ENCODE assay signal across 10 cellular contexts in the genomic region with DNA sequence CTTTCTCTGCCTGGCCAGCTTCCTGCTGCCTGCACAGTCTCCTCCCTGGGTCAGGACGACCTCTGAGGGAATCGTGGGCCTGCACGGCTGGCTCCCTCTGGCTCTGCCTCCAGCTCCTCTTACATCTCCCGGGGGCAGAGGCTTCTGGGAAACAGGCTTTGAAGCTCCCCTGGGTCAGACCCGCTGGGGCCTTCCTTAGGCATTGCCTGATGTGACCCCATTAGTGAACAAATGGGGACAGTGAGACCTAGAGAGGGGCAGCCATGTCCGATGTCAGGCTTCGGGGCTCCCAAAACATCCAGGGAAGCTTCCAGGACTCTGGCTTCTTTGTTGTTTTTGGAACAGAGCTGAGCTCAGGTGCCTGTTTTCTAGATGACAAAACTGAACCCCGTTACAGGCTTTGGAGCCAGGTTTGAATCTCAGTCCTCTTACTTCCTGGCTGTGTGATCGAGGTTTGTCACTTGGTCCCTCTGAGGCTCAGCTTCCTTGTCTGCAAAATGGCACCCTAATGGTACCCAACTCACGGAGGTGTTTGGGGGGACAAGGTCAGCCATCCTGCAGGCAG.
DNase-seq lines count a peak whose midpoint lies in the region; ATAC-seq and TF ChIP-seq lines count a peak whose summit lies in the region.
"Had no signal": no experiment of that assay in that cellular context is flagged by ENCODE, and none has a peak within 500 bp of the region (broad histone marks: within the 10 kb centered on the region; RNA-seq: fewer than 3 reads in every experiment).

No MANE protein-coding gene starts in this region.

- CTCF ChIA-PET in PC-9 (lab: Charles Lee) = interaction anchor here (0.7 kb wide), 2 partner anchors 24 to 55 kb away, joined by 3 to 11 read pairs; no protein-coding TSS in a partner anchor
- CTCF ChIA-PET in activated CD8-positive, alpha-beta T cell treated with anti-CD3 and anti-CD28 coated beads, Interleukin-2, amount 10 ng/mL, durations not matched to agents 7 days and 5 days (lab: Charles Lee) = interaction anchor here (1.2 to 1.5 kb wide), 5 partner anchors 25 to 175 kb away, joined by 3 to 4 read pairs (median 3); no protein-coding TSS in a partner anchor

- no peak for TF ChIP-seq POLR2A in esophagus squamous epithelium (IDR thresholded peaks at IDR 0.05)

- TF ChIP-seq CTCF in PC-9 (conservative IDR thresholded peaks at IDR 0.05) (no peak), esophagus squamous epithelium (IDR thresholded peaks at IDR 0.05) (no peak), osteocyte (IDR thresholded peaks at IDR 0.05) (no peak)

- no peaks in the 10 kb centered on the region for H3K36me3 Mint-ChIP-seq in osteocyte (ENCODE audit: unreplicated experiment)
- H3K36me3 Mint-ChIP-seq in activated CD8-positive, alpha-beta T cell treated with anti-CD3 and anti-CD28 coated beads, Interleukin-2, amount 10 ng/mL, durations not matched to agents 7 days and 5 days (ENCODE audit: low read depth) = no peaks in the 10 kb centered on the region

- H4K20me1 ChIP-seq in PC-9 (ENCODE audit: insufficient read depth) = no peaks in the 10 kb centered on the region

- no peaks in the 10 kb centered on the region for H3K9me3 Mint-ChIP-seq in osteocyte (ENCODE audit: unreplicated experiment)
- no peaks in the 10 kb centered on the region for H3K9me3 Mint-ChIP-seq in activated CD8-positive, alpha-beta T cell treated with anti-CD3 and anti-CD28 coated beads, Interleukin-2, amount 10 ng/mL, durations not matched to agents 7 days and 5 days (ENCODE audit: insufficient read depth)
- H3K9me3 Mint-ChIP-seq: CD4-positive, alpha-beta T cell had no signal

- no peaks in the 10 kb centered on the region for H3K27me3 Mint-ChIP-seq in osteocyte (ENCODE audit: unreplicated experiment)
- H3K27me3 Mint-ChIP-seq in activated CD8-positive, alpha-beta T cell treated with anti-CD3 and anti-CD28 coated beads, Interleukin-2, amount 10 ng/mL, durations not matched to agents 7 days and 5 days (ENCODE audit: low read depth) = peaks cover 14% of the 10 kb centered on the region
- H3K27me3 Mint-ChIP-seq: CD4-positive, alpha-beta T cell had no signal

- no peaks in the 10 kb centered on the region for H3K36me3 ChIP-seq in ACC112 (ENCODE audit: insufficient read depth, low read length)
- H3K36me3 ChIP-seq in PC-9 (ENCODE audit: low read depth) = no peaks in the 10 kb centered on the region
- H3K36me3 ChIP-seq in esophagus squamous epithelium = no peaks in the 10 kb centered on the region

- peaks cover 66% of the 10 kb centered on the region for H3K4me1 Mint-ChIP-seq in osteocyte (ENCODE audit: unreplicated experiment)
- H3K4me1 Mint-ChIP-seq in activated CD8-positive, alpha-beta T cell treated with anti-CD3 and anti-CD28 coated beads, Interleukin-2, amount 10 ng/mL, durations not matched to agents 7 days and 5 days (ENCODE audit: low read depth) = peaks cover 32% of the 10 kb centered on the region

- ATAC-seq in HG03045 (IDR thresholded peaks at IDR 0.05; ENCODE audit: unreplicated experiment) = no peak
- no peak for ATAC-seq in activated CD8-positive, alpha-beta T cell treated with anti-CD3 and anti-CD28 coated beads, Interleukin-2, amount 10 ng/mL, durations not matched to agents 7 days and 5 days

- no peaks in the 10 kb centered on the region for H3K9me3 ChIP-seq in PC-9 (ENCODE audit: insufficient read depth, low read depth)
- no peaks in the 10 kb centered on the region for H3K9me3 ChIP-seq in esophagus squamous epithelium

- DNase-seq in PC-9 = no peak
- DNase-seq in esophagus squamous epithelium (lab: John Stamatoyannopoulos, UW) = no peak
- DNase-seq in osteocyte (ENCODE audit: extremely low spot score, unreplicated experiment) = no peak
- DNase-seq in activated effector memory CD4-positive, alpha-beta T cell treated with anti-CD3 and anti-CD28 coated beads, Interleukin-2, amount 50 U/mL, for 16 hours = no peak
- DNase-seq in activated CD8-positive, alpha-beta T cell treated with anti-CD3 and anti-CD28 coated beads, Interleukin-2, amount 10 ng/mL, durations not matched to agents 7 days and 5 days = no peak
- no peak for DNase-seq in COR-L47 (lab: John Stamatoyannopoulos, UW)
- DNase-seq: activated T-cell treated with anti-CD3 and anti-CD28 coated beads for 4 hours; CD4-positive, alpha-beta T cell had no signal

- H3K4me3 Mint-ChIP-seq in osteocyte (ENCODE audit: unreplicated experiment) = peak overlapping the region; percentile 12
- H3K4me3 Mint-ChIP-seq in activated CD8-positive, alpha-beta T cell treated with anti-CD3 and anti-CD28 coated beads, Interleukin-2, amount 10 ng/mL, durations not matched to agents 7 days and 5 days = no peak overlapping the region
- H3K4me3 Mint-ChIP-seq: CD4-positive, alpha-beta T cell had no signal

- H3K4me1 ChIP-seq in ACC112 (ENCODE audit: control insufficient read depth, insufficient read depth, low read length, unreplicated experiment) (peaks cover 40% of the 10 kb centered on the region), PC-9 (replicated peaks; ENCODE audit: insufficient read depth) (peaks cover 62% of the 10 kb centered on the region), esophagus squamous epithelium (peaks cover 15 to 55% (median 26%) of the 10 kb centered on the region in 3 donors)

- BruUV-seq in PC-9 (replicated peaks; lab: Mats Ljungman, UMichigan) = no TSS peak

- H3K27me3 ChIP-seq in ACC112 (ENCODE audit: insufficient read depth, low read length) = no peaks in the 10 kb centered on the region
- H3K27me3 ChIP-seq in PC-9 (ENCODE audit: insufficient read depth, low read depth) = no peaks in the 10 kb centered on the region
- H3K27me3 ChIP-seq in esophagus squamous epithelium = no peaks in the 10 kb centered on the region

- H3K27ac Mint-ChIP-seq in osteocyte (ENCODE audit: unreplicated experiment) = peak overlapping the region; percentile 92
- H3K27ac Mint-ChIP-seq in activated CD8-positive, alpha-beta T cell treated with anti-CD3 and anti-CD28 coated beads, Interleukin-2, amount 10 ng/mL, durations not matched to agents 7 days and 5 days = no peak overlapping the region
- H3K27ac Mint-ChIP-seq: CD4-positive, alpha-beta T cell had no signal

- H3K4me2 ChIP-seq in PC-9 = peak overlapping the region; percentile 87

- H2AFZ ChIP-seq in ACC112 (ENCODE audit: low read length, unreplicated experiment) (peak overlapping the region; percentile 25), PC-9 (no peak overlapping the region; the same call in 1 of the 2 replicates)

- H3K27ac ChIP-seq in ACC112 (ENCODE audit: low read depth, low read length) (peak overlapping the region; percentile 97), PC-9 (peak overlapping the region; percentile 90), esophagus squamous epithelium (peak overlapping the region; percentile 72 to 87 (median 84))

- no peaks in the 10 kb centered on the region for H3K9me2 ChIP-seq in PC-9 (ENCODE audit: insufficient read depth)

- intact Hi-C loops in PC-9 (cut with micrococcal nuclease; ENCODE audit: unreplicated experiment) = loop anchor here (1.0 to 2.0 kb wide), 2 partner anchors 7 to 18 kb away; no protein-coding TSS in a partner anchor
- intact Hi-C loops in esophagus squamous epithelium (cut with DNase I) = no loop called here

- 43 to 56% methylated on average over 3 to 5 of the region's 10 CpGs for WGBS in esophagus squamous epithelium, 2 donors

- H3K79me2 ChIP-seq in ACC112 (ENCODE audit: control insufficient read depth, insufficient read depth, low read length, unreplicated experiment) (no peaks in the 10 kb centered on the region), PC-9 (ENCODE audit: low read depth) (peaks cover 14% of the 10 kb centered on the region)

- POLR2A ChIA-PET in PC-9 (lab: Charles Lee; ENCODE audit: unreplicated experiment) = interaction anchor here (0.6 to 0.8 kb wide), 7 partner anchors 60 to 563 kb away, joined by 3 to 8 read pairs (median 3); no protein-coding TSS in a partner anchor
- POLR2A ChIA-PET in activated CD8-positive, alpha-beta T cell treated with anti-CD3 and anti-CD28 coated beads, Interleukin-2, amount 10 ng/mL, durations not matched to agents 7 days and 5 days (lab: Charles Lee) = no interaction called here

- H3K4me3 ChIP-seq in ACC112 (ENCODE audit: low read depth, low read length) (0 out of 2 replicates have a peak overlapping the region, but pooled peaks have one; percentile 61), PC-9 (peak overlapping the region; percentile 47; the same call in 1 of the 2 replicates), esophagus squamous epithelium (no peak overlapping the region)

- peaks cover 49% of the 10 kb centered on the region for H3F3A ChIP-seq in PC-9 (ENCODE audit: insufficient read depth, low read depth)

Comparison
In these comparisons a context has a peak if more than half of its experiments do, and no peak if none do; other contexts are left out.
1. H3K4me3 ChIP-seq: peak in ACC112 (single experiment) and PC-9 (single experiment); none in esophagus squamous epithelium (0 of 4).
2. Peak in every context shown above with its lines, with median percentiles within 50 percentile points of each other: H3K27ac ChIP-seq.